8 cellular contexts compared by ENCODE assay signal in the genomic region with DNA sequence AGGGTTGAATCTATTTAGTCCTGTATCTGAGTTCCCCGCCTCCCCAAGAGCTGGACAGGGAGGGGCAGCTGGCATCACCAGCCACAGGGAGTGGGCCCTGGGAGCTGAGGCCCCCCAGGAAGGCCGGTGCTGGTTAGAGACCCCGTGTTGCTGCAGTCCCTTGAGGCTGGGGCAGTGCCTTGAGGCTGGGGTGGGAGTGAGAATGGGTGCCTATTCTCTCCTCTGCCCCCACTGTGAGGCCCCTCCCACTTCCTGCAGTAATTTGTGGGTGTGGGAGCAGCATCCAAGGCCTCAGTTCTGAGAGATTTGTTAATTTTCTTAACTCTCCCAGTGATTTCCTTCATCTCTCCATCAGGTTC. TPM values are rescaled to one million over a fixed set of nuclear protein-coding genes. Genes with fewer than 3 reads are reported as not detected.
DNase-seq lines count a peak whose midpoint lies in the region; ATAC-seq and TF ChIP-seq lines count a peak whose summit lies in the region.

No MANE protein-coding gene starts in this region.

- DNase-seq in OCI-LY7 (ENCODE audit: low spot score) (peak; percentile 61), HuH-7.5 (ENCODE audit: low spot score) (no peak), NCI-H2107 treated with DMSO at 0.1 percent for 48 hours (lab: John Stamatoyannopoulos, UW; ENCODE audit: unreplicated experiment) (no peak)
- DNase-seq in activated naive CD8-positive, alpha-beta T cell treated with anti-CD3 and anti-CD28 coated beads, Interleukin-2, amount 50 U/mL, for 24 hours = peak; percentile 60

- H3K9me2 ChIP-seq in OCI-LY7 (ENCODE audit: insufficient read depth, low read length) = no peaks in the 10 kb centered on the region

- no TSS peak for BruUV-seq in OCI-LY7 (replicated peaks; lab: Mats Ljungman, UMichigan)

- peak overlapping the region; percentile 68 for H3K9ac ChIP-seq in BLaER1
- H3K9ac ChIP-seq in muscle layer of colon (ENCODE audit: low read length) = no peak overlapping the region

- H3K9me3 ChIP-seq in BLaER1 (no peaks in the 10 kb centered on the region), OCI-LY7 (ENCODE audit: low read length) (peaks cover 11% of the 10 kb centered on the region; the same call in 1 of the 2 replicates), muscle layer of colon (ENCODE audit: low read length) (no peaks in the 10 kb centered on the region)

- peak overlapping the region; percentile 54 for H3K4me3 Mint-ChIP-seq in activated naive CD8-positive, alpha-beta T cell treated with anti-CD3 and anti-CD28 coated beads, Interleukin-2, amount 50 U/mL, for 24 hours

- peak overlapping the region; percentile 84 for H3K27ac Mint-ChIP-seq in activated naive CD8-positive, alpha-beta T cell treated with anti-CD3 and anti-CD28 coated beads, Interleukin-2, amount 50 U/mL, for 24 hours

- H3K36me3 ChIP-seq in BLaER1 = peaks cover 6% of the 10 kb centered on the region
- H3K36me3 ChIP-seq in OCI-LY7 (ENCODE audit: insufficient read depth, low read length) = peaks cover 11% of the 10 kb centered on the region
- H3K36me3 ChIP-seq in muscle layer of colon (ENCODE audit: insufficient read depth, low read length) = peaks cover under 1% of the 10 kb centered on the region

- peaks cover 4% of the 10 kb centered on the region for H3K36me3 Mint-ChIP-seq in activated naive CD8-positive, alpha-beta T cell treated with anti-CD3 and anti-CD28 coated beads, Interleukin-2, amount 50 U/mL, for 24 hours (ENCODE audit: low read depth)

- peaks cover 73% of the 10 kb centered on the region for H3K4me1 Mint-ChIP-seq in activated naive CD8-positive, alpha-beta T cell treated with anti-CD3 and anti-CD28 coated beads, Interleukin-2, amount 50 U/mL, for 24 hours

- CTCF ChIA-PET in OCI-LY7 (lab: Charles Lee; ENCODE audit: unreplicated experiment) = interaction anchor here (0.9 kb wide), 1 partner anchor 37 kb away, joined by 3 read pairs; no protein-coding TSS in a partner anchor

- H4K20me1 ChIP-seq in BLaER1 = 0 out of 2 replicates have a peak, but pooled peaks cover 7% of the 10 kb centered on the region
- H4K20me1 ChIP-seq in OCI-LY7 (ENCODE audit: insufficient read depth, low read length) = no peaks in the 10 kb centered on the region

- H3K9me3 Mint-ChIP-seq in activated naive CD8-positive, alpha-beta T cell treated with anti-CD3 and anti-CD28 coated beads, Interleukin-2, amount 50 U/mL, for 24 hours = no peaks in the 10 kb centered on the region

- intact Hi-C loops in OCI-LY7 (cut with micrococcal nuclease; ENCODE audit: unreplicated experiment) = no loop called here

- H3K4me3 ChIP-seq in BLaER1 (peak overlapping the region; percentile 43; the same call in 1 of the 2 replicates), OCI-LY7 (ENCODE audit: low read depth, low read length, poor library complexity, severe bottlenecking) (peak overlapping the region; percentile 43), muscle layer of colon (ENCODE audit: low read depth in 1 of 2, low read length in 2 of 2) (peak overlapping the region in 1 of 2 donors; percentile 2)

- peaks cover 30% of the 10 kb centered on the region; the same call in 1 of the 2 replicates for H3K79me2 ChIP-seq in OCI-LY7 (ENCODE audit: insufficient read depth, low read depth, low read length)

- peak overlapping the region; percentile 70 for H2AFZ ChIP-seq in OCI-LY7 (ENCODE audit: low read length)

- no peak for TF ChIP-seq CTCF in OCI-LY7 (conservative IDR thresholded peaks at IDR 0.05; ENCODE audit: low read length)

- H3K27me3 Mint-ChIP-seq in activated naive CD8-positive, alpha-beta T cell treated with anti-CD3 and anti-CD28 coated beads, Interleukin-2, amount 50 U/mL, for 24 hours = peaks cover 2% of the 10 kb centered on the region

- H3K27me3 ChIP-seq in BLaER1 (no peaks in the 10 kb centered on the region), muscle layer of colon (ENCODE audit: control insufficient read depth in 1 of 2, insufficient read depth in 2 of 2, low read length in 2 of 2) (no peaks in the 10 kb centered on the region)

- peaks cover 76% of the 10 kb centered on the region for H3K4me1 ChIP-seq in BLaER1
- peaks cover 64% of the 10 kb centered on the region for H3K4me1 ChIP-seq in OCI-LY7 (ENCODE audit: insufficient read depth, low read length, poor library complexity, severe bottlenecking)
- peaks cover 48% of the 10 kb centered on the region for H3K4me1 ChIP-seq in muscle layer of colon (ENCODE audit: insufficient read depth, low read length)

- H3K4me2 ChIP-seq in BLaER1 (peak overlapping the region; percentile 86), OCI-LY7 (ENCODE audit: low read length) (peak overlapping the region; percentile 93)

- ATAC-seq in activated naive CD8-positive, alpha-beta T cell treated with anti-CD3 and anti-CD28 coated beads, Interleukin-2, amount 50 U/mL, for 24 hours = no peak
- no peak for ATAC-seq in HG02884 (IDR thresholded peaks at IDR 0.05; ENCODE audit: unreplicated experiment)
- no peak for ATAC-seq in HG03159 (IDR thresholded peaks at IDR 0.05; ENCODE audit: unreplicated experiment)

- H3K27ac ChIP-seq in BLaER1 (peak overlapping the region; percentile 77), OCI-LY7 (ENCODE audit: low read depth, low read length, poor library complexity, severe bottlenecking) (peak overlapping the region; percentile 44), muscle layer of colon (ENCODE audit: low read depth, low read length) (peak overlapping the region; percentile 84)

- POLR2A ChIA-PET in OCI-LY7 (lab: Charles Lee) = interaction anchor here (0.5 to 0.6 kb wide), 2 partner anchors 38 to 670 kb away, joined by 3 read pairs; no protein-coding TSS in a partner anchor

RNA-seq across cellular contexts. Expression of gene TRAPPC3, which starts 2.5 kb away (rescaled TPM):
- 50.3 and 71.0 TPM in 2 replicates for total RNA-seq in OCI-LY7 (2014; rRNA removed; shearing (Covaris generic))
- total RNA-seq in OCI-LY7 (2022) = 55.4 and 60.4 TPM in 2 replicates

RNA-seq across cellular contexts. Expression of gene MAP7D1, which starts 4.1 kb away (rescaled TPM):
- 55.1 and 61.2 TPM in 2 replicates for total RNA-seq in OCI-LY7 (2014; rRNA removed; shearing (Covaris generic))
- total RNA-seq in OCI-LY7 (2022) = 94.7 and 101 TPM in 2 replicates

RNA-seq across cellular contexts. Expression of gene COL8A2, which starts 26.8 kb away (rescaled TPM):
- total RNA-seq in OCI-LY7 (2014; rRNA removed; shearing (Covaris generic)) = not detected in 2 replicates
- not detected in 2 replicates for total RNA-seq in OCI-LY7 (2022)

Comparison
In these comparisons a context has a peak if more than half of its experiments do, and no peak if none do; other contexts are left out.
1. DNase-seq: peak in OCI-LY7 (single experiment) and activated naive CD8-positive, alpha-beta T cell treated with anti-CD3 and anti-CD28 coated beads, Interleukin-2, amount 50 U/mL, for 24 hours (single experiment); none in HuH-7.5 (single experiment) and NCI-H2107 treated with DMSO at 0.1 percent for 48 hours (single experiment).
2. Peak in every context shown above with its lines, with median percentiles within 50 percentile points of each other: H3K27ac ChIP-seq.